ENCODE assay signal across 15 cellular contexts in the genomic region with DNA sequence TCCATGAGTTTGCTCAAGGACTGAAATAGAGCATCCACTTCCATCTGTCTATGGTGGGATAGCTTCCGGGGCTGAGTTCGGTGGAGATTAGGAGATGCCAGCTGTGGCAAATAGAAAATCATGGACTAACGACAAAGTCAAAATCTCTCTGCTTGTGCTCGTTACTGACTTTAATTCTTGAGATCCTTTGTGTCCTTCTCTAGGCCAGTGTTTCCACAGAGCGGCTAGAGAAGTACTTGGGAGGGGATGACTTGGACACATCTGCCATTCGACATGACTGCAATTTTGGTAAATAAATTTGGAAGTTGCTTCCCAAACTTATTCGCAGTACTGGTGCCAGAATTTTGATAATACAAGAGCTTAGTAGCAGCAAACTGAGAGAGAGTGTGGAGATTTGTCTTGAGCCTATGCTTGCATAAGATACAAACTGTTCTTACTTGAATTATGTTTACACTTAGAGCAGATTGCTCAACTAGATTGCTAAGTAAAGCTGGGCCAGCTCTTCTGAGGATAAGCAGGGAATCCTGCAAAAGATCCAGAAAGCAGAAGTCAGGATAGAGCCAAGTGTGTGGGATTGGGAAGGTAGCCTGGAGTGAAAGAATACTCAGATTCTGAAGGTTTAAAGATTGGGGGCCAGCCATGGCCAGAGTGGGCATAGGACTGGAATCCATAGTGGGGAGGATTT. TPM values are rescaled to one million over a fixed set of nuclear protein-coding genes. Genes with fewer than 3 reads are reported as not detected.
DNase-seq lines count a peak whose midpoint lies in the region; ATAC-seq and TF ChIP-seq lines count a peak whose summit lies in the region.
"Had no signal": no experiment of that assay in that cellular context is flagged by ENCODE, and none has a peak within 500 bp of the region (broad histone marks: within the 10 kb centered on the region; RNA-seq: fewer than 3 reads in every experiment).

No MANE protein-coding gene starts in this region.

- H3K4me1 ChIP-seq in esophagus (ENCODE audit: control insufficient read depth in 2 of 2, insufficient read depth in 2 of 2, low read length in 1 of 2), result no peaks in the 10 kb centered on the region
- peaks cover 0 to 3% of the 10 kb centered on the region in 2 donors for H3K4me1 ChIP-seq in lung (ENCODE audit: control insufficient read depth in 2 of 2, insufficient read depth in 2 of 2, low read length in 2 of 2)

- TF ChIP-seq CTCF in lung (IDR thresholded peaks at IDR 0.05; ENCODE audit: control extremely low read depth, extremely low read depth), result no peak

- WGBS in esophagus, 2 donors, result 79 to 82% methylated on average over 7 of the region's 7 CpGs
- WGBS in lung, 2 donors, result 77 to 87% methylated on average over 7 of the region's 7 CpGs

- H3K36me3 ChIP-seq in esophagus (ENCODE audit: control insufficient read depth in 2 of 2, insufficient read depth in 2 of 2, low read length in 1 of 2) (no peaks in the 10 kb centered on the region), lung (ENCODE audit: control insufficient read depth in 2 of 2, insufficient read depth in 2 of 2, low read length in 2 of 2) (no peaks in the 10 kb centered on the region)

- H3K27ac ChIP-seq in esophagus (ENCODE audit: low read depth in 2 of 2, low read length in 1 of 2), result peak overlapping the region; percentile 33 to 61
- peak overlapping the region in 1 of 2 donors; percentile 17 for H3K27ac ChIP-seq in lung (ENCODE audit: low read depth in 1 of 2, low read length in 1 of 2)

- H3K9me3 ChIP-seq in esophagus (ENCODE audit: control insufficient read depth in 2 of 2, insufficient read depth in 1 of 2, low read depth in 1 of 2, low read length in 1 of 2), result no peaks in the 10 kb centered on the region
- no peaks in the 10 kb centered on the region for H3K9me3 ChIP-seq in lung (ENCODE audit: control insufficient read depth in 2 of 2, insufficient read depth in 1 of 2, low read length in 1 of 2)

- H3K27me3 ChIP-seq in esophagus (ENCODE audit: control insufficient read depth in 1 of 2, insufficient read depth in 2 of 2, low read length in 2 of 2), result no peaks in the 10 kb centered on the region
- H3K27me3 ChIP-seq in lung (ENCODE audit: control insufficient read depth, insufficient read depth), result no peaks in the 10 kb centered on the region

- ATAC-seq in lung (ENCODE audit: insufficient read depth, low FRiP score) (peak; percentile 53), GM21786 (IDR thresholded peaks at IDR 0.05; ENCODE audit: unreplicated experiment) (no peak)
- ATAC-seq: stimulated activated effector memory CD8-positive, alpha-beta T cell treated with anti-CD3 and anti-CD28 coated beads, Interleukin-12 subunit alpha, Interleukin-12 subunit beta, amount 100 ng/mL, for 72 hours had no signal

- peak; percentile 8 for DNase-seq in Ammon's horn (ENCODE audit: low spot score)
- no peak for DNase-seq in lung (ENCODE audit: low spot score)
- peak; percentile 66 for DNase-seq in superior temporal gyrus (ENCODE audit: extremely low spot score)
- no peak for DNase-seq in effector CD4-positive, alpha-beta T cell
- no peak for DNase-seq in NCI-H1417 (lab: John Stamatoyannopoulos, UW)
- DNase-seq in stimulated activated CD4-positive, alpha-beta T cell treated with anti-CD3 and anti-CD28 coated beads, Interleukin-15, amount 100 ng/mL, for 24 hours, result no peak
- DNase-seq: activated CD4-positive, alpha-beta T cell treated with anti-CD3 and anti-CD28 coated beads, Interleukin-2, amount 10 ng/mL, durations not matched to agents 7 days and 5 days; COR-L47; EL; kidney; NCI-H1105 had no signal

- H3K4me3 ChIP-seq in esophagus (ENCODE audit: low read depth in 1 of 2, low read length in 2 of 2) (no peak overlapping the region), lung (no peak overlapping the region)
- H3K4me3 ChIP-seq: smooth muscle cell had no signal

RNA-seq across cellular contexts. Expression of a gene that starts 27.6 kb away (rescaled TPM):
- under 1 TPM; 0.20 to 0.35 TPM for polyA plus RNA-seq in esophagus
- 1 to 10 TPM; 1.1 to 1.3 TPM for total RNA-seq in lung
- polyA plus RNA-seq in lung, result under 1 TPM; 0.47 to 0.82 TPM

Comparison
In these comparisons a context has a peak if more than half of its experiments do, and no peak if none do; other contexts are left out.
1. DNase-seq: peak in Ammon's horn (single experiment) and superior temporal gyrus (single experiment); none in lung (single experiment), effector CD4-positive, alpha-beta T cell (single experiment), NCI-H1417 (0 of 3) and stimulated activated CD4-positive, alpha-beta T cell treated with anti-CD3 and anti-CD28 coated beads, Interleukin-15, amount 100 ng/mL, for 24 hours (single experiment).